8 cellular contexts compared by ENCODE assay signal in the genomic region with DNA sequence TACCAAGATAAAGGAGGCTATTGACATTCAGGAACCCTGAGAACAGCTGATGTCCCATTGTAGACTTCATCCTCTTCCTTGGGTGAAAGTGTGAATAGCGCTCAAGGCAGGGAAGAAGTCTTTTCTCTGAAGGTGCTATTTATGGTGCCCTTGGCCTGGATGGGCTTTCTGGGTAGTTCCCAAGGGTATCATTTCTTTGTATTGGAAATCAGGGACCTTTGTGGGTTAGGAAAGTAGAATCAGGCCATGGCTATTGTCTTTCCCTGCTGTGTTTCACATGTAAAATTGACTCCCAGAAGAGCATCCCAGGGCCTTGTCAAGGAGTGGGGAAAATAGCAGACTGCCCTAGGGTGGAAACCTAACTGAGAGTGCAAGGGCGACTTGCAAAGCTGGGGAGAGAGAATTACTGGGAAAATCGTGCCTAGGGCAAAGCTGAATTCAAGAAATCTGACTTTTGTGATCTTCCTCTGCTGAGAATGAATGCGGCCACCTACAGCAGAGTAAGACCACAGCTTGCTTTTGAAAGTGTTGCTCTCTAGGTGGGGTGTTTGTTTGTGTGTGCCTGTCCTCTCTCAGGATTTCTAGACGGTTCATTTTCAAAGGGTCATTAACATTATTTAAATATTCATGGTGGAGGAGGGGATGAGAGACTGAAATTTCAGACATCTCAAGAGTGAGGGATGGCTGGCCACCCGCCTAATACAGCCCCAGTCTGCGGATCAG.
DNase-seq lines count a peak whose midpoint lies in the region; ATAC-seq, FAIRE-seq and TF ChIP-seq lines count a peak whose summit lies in the region.

No MANE protein-coding gene starts in this region.

- FAIRE-seq in HTR-8/SVneo (lab: Jason Lieb, UNC): no peak

- TF ChIP-seq CTCF in OCI-LY1 (IDR thresholded peaks at IDR 0.05; ENCODE audit: low read length): no peak

- H3K79me2 ChIP-seq in OCI-LY1 (ENCODE audit: insufficient read depth, low read length): peaks cover 38% of the 10 kb centered on the region

- H3K27me3 ChIP-seq in BLaER1 (peaks cover 53% of the 10 kb centered on the region), OCI-LY1 (ENCODE audit: insufficient read depth, low read length) (no peaks in the 10 kb centered on the region)

- H3K9me3 ChIP-seq in BLaER1 (no peaks in the 10 kb centered on the region), OCI-LY1 (ENCODE audit: low read length) (no peaks in the 10 kb centered on the region), iPS-18c (ENCODE audit: control insufficient read depth, insufficient read depth, low read length) (no peaks in the 10 kb centered on the region)

- H3K9me2 ChIP-seq in OCI-LY1 (ENCODE audit: low read depth, low read length): no peaks in the 10 kb centered on the region

- H2AFZ ChIP-seq in OCI-LY1 (ENCODE audit: low read length): no peak overlapping the region

- DNase-seq in NCI-H1092 treated with DMSO at 0.1 percent for 48 hours (lab: John Stamatoyannopoulos, UW) (no peak), HTR-8/SVneo (ENCODE audit: insufficient read length, low spot score) (no peak)

- ATAC-seq in GM21526 (IDR thresholded peaks at IDR 0.05; ENCODE audit: low FRiP score, unreplicated experiment): peak; percentile 16
- no peak for ATAC-seq in HG02610 (IDR thresholded peaks at IDR 0.05; ENCODE audit: unreplicated experiment)
- no peak for ATAC-seq in esophagus mucosa

- peak overlapping the region; percentile 99 for H3K4me2 ChIP-seq in BLaER1
- peak overlapping the region; percentile 93 for H3K4me2 ChIP-seq in OCI-LY1 (ENCODE audit: low read length)

- H3K4me3 ChIP-seq in BLaER1 (peak overlapping the region; percentile 70), OCI-LY1 (ENCODE audit: low read depth, low read length, poor library complexity, severe bottlenecking) (peak overlapping the region; percentile 96), iPS-18c (ENCODE audit: insufficient read depth, low read depth, low read length) (peak overlapping the region; percentile 86)

- H3K9ac ChIP-seq in BLaER1: peak overlapping the region; percentile 1; the same call in 1 of the 2 replicates
- peak overlapping the region; percentile 81 for H3K9ac ChIP-seq in OCI-LY1 (ENCODE audit: low read length)

- H4K20me1 ChIP-seq in BLaER1: peaks cover 18% of the 10 kb centered on the region
- no peaks in the 10 kb centered on the region for H4K20me1 ChIP-seq in OCI-LY1 (ENCODE audit: insufficient read depth, low read length)

- no peaks in the 10 kb centered on the region for H3F3A ChIP-seq in OCI-LY1 (ENCODE audit: insufficient read depth, low read length)

- H3K36me3 ChIP-seq in BLaER1 (no peaks in the 10 kb centered on the region), OCI-LY1 (ENCODE audit: insufficient read depth, low read length) (peaks cover 10% of the 10 kb centered on the region; the same call in 1 of the 2 replicates)

- H3K4me1 ChIP-seq in BLaER1: peaks cover 28% of the 10 kb centered on the region
- peaks cover 34% of the 10 kb centered on the region for H3K4me1 ChIP-seq in OCI-LY1 (ENCODE audit: insufficient read depth, low read length, severe bottlenecking)

- H3K27ac ChIP-seq in BLaER1 (no peak overlapping the region), OCI-LY1 (ENCODE audit: low read depth, low read length, poor library complexity, severe bottlenecking) (peak overlapping the region; percentile 62)
